ENCODE assay signal across 7 cellular contexts in the genomic region with DNA sequence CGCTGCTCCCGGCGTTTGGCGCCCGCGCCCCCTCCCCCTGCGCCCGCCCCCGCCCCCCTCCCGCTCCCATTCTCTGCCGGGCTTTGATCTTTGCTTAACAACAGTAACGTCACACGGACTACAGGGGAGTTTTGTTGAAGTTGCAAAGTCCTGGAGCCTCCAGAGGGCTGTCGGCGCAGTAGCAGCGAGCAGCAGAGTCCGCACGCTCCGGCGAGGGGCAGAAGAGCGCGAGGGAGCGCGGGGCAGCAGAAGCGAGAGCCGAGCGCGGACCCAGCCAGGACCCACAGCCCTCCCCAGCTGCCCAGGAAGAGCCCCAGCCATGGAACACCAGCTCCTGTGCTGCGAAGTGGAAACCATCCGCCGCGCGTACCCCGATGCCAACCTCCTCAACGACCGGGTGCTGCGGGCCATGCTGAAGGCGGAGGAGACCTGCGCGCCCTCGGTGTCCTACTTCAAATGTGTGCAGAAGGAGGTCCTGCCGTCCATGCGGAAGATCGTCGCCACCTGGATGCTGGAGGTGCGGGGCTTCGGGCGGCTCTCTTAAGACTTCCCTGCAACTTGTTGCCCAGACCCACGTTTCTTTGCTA. TPM values are rescaled to one million over a fixed set of nuclear protein-coding genes. Genes with fewer than 3 reads are reported as not detected.
A peak's percentile ranks its signal among the peaks of the same experiment; 100 is the strongest.
DNase-seq lines count a peak whose midpoint lies in the region; ATAC-seq and TF ChIP-seq lines count a peak whose summit lies in the region.

Gene CCND1, plus strand, starts transcription at position 162 of the 587 bp plus-strand sequence. Its CDS starts 158 bp downstream, at position 320.

- peak within 1 kb of the TSS; percentile 86 for H3K27ac ChIP-seq in epithelial cell of prostate

- no peaks in the 10 kb centered on the region for H3K36me3 Mint-ChIP-seq in activated B cell treated with CpG ODN at 0.5 μM for 24 hours (ENCODE audit: low read depth)
- H3K36me3 Mint-ChIP-seq in stimulated activated naive CD8-positive, alpha-beta T cell treated with anti-CD3 and anti-CD28 coated beads, Interleukin-15, Interleukin-2, amounts not matched to agents 100 ng/mL and 50 ng/mL, for 24 hours (ENCODE audit: low read depth) = no peaks in the 10 kb centered on the region

- peak; percentile 98 for TF ChIP-seq POLR2A in NB4 (IDR thresholded peaks at IDR 0.05; ENCODE audit: extremely low read depth, insufficient read length)

- H3K4me3 ChIP-seq in GM12875 (ENCODE audit: low read depth, low read length) (peak within 1 kb of the TSS; percentile 10), NB4 (ENCODE audit: low read depth, low read length) (peak within 1 kb of the TSS; percentile 71)

- H3K4me3 Mint-ChIP-seq in activated B cell treated with CpG ODN at 0.5 μM for 24 hours = peak within 1 kb of the TSS; percentile 86
- peak within 1 kb of the TSS; percentile 78 for H3K4me3 Mint-ChIP-seq in stimulated activated naive CD8-positive, alpha-beta T cell treated with anti-CD3 and anti-CD28 coated beads, Interleukin-15, Interleukin-2, amounts not matched to agents 100 ng/mL and 50 ng/mL, for 24 hours

- CTCF ChIA-PET in activated B cell treated with CpG ODN at 0.5 μM for 24 hours (lab: Charles Lee) = interaction anchor here (4.7 kb wide), 1 partner anchor 541 kb away, joined by 75 read pairs; no protein-coding TSS in a partner anchor

- intact Hi-C loops in activated B cell treated with CpG ODN at 0.5 μM for 24 hours (cut with micrococcal nuclease) = loop anchor here (2.0 to 10.0 kb wide), 5 partner anchors 739 to 1180 kb away; partner anchors contain the start of genes CPT1A, IGHMBP2, MRPL21 and PPP6R3

- H3K4me1 Mint-ChIP-seq in activated B cell treated with CpG ODN at 0.5 μM for 24 hours = peaks cover 40% of the 10 kb centered on the region
- H3K4me1 Mint-ChIP-seq in stimulated activated naive CD8-positive, alpha-beta T cell treated with anti-CD3 and anti-CD28 coated beads, Interleukin-15, Interleukin-2, amounts not matched to agents 100 ng/mL and 50 ng/mL, for 24 hours (ENCODE audit: low read depth) = peaks cover 38% of the 10 kb centered on the region

- no peaks in the 10 kb centered on the region for H3K9me3 Mint-ChIP-seq in activated B cell treated with CpG ODN at 0.5 μM for 24 hours
- no peaks in the 10 kb centered on the region for H3K9me3 Mint-ChIP-seq in stimulated activated naive CD8-positive, alpha-beta T cell treated with anti-CD3 and anti-CD28 coated beads, Interleukin-15, Interleukin-2, amounts not matched to agents 100 ng/mL and 50 ng/mL, for 24 hours

- POLR2A ChIA-PET in activated B cell treated with CpG ODN at 0.5 μM for 24 hours (lab: Charles Lee) = interaction anchor here (1.4 to 3.2 kb wide), 2 partner anchors 343 to 348 kb away, joined by 4 to 27 read pairs; no protein-coding TSS in a partner anchor

- peak; percentile 36 for ATAC-seq in activated B cell treated with CpG ODN at 0.5 μM for 24 hours (ENCODE audit: low read depth)
- no peak for ATAC-seq in HG03280 (IDR thresholded peaks at IDR 0.05; ENCODE audit: unreplicated experiment)

- TF ChIP-seq CTCF in GM12875 (IDR thresholded peaks at IDR 0.05; ENCODE audit: borderline replicate concordance, insufficient read depth, low read depth, low read length) (no peak), NB4 (IDR thresholded peaks at IDR 0.05; ENCODE audit: low read depth, low read length) (no peak), activated B cell treated with CpG ODN at 0.5 μM for 24 hours (IDR thresholded peaks at IDR 0.05) (no peak)

- H3K27ac Mint-ChIP-seq in activated B cell treated with CpG ODN at 0.5 μM for 24 hours = peak within 1 kb of the TSS; percentile 71
- H3K27ac Mint-ChIP-seq in stimulated activated naive CD8-positive, alpha-beta T cell treated with anti-CD3 and anti-CD28 coated beads, Interleukin-15, Interleukin-2, amounts not matched to agents 100 ng/mL and 50 ng/mL, for 24 hours = no peak within 1 kb of the TSS

- H3K27me3 Mint-ChIP-seq in activated B cell treated with CpG ODN at 0.5 μM for 24 hours = peaks cover 19% of the 10 kb centered on the region
- peaks cover 35% of the 10 kb centered on the region for H3K27me3 Mint-ChIP-seq in stimulated activated naive CD8-positive, alpha-beta T cell treated with anti-CD3 and anti-CD28 coated beads, Interleukin-15, Interleukin-2, amounts not matched to agents 100 ng/mL and 50 ng/mL, for 24 hours

- peak; percentile 91 for DNase-seq in NB4 (ENCODE audit: low read depth)
- no peak for DNase-seq in activated B cell treated with CpG ODN at 0.5 μM for 24 hours
- peak; percentile 61 for DNase-seq in epithelial cell of prostate (ENCODE audit: low read depth, low spot score)
- no peak for DNase-seq in mesenteric fat pad (ENCODE audit: low spot score)

RNA-seq across cellular contexts. Expression of gene CCND1, which starts in this region (rescaled TPM):
- total RNA-seq in activated B cell treated with CpG ODN at 0.5 μM for 24 hours (7.5 and 10.5 TPM in 2 replicates), mesenteric fat pad (788 TPM)

Comparison
In these comparisons a context has a peak if more than half of its experiments do, and no peak if none do; other contexts are left out.
1. RNA of gene CCND1 (total RNA-seq): 788 TPM in mesenteric fat pad (single experiment); 7.5 to 10.5 TPM in activated B cell treated with CpG ODN at 0.5 μM for 24 hours; every median in the first group is over 10 times any median in the second.
2. DNase-seq: peak in NB4 (single experiment) and epithelial cell of prostate (single experiment); none in activated B cell treated with CpG ODN at 0.5 μM for 24 hours (single experiment) and mesenteric fat pad (single experiment).